In the genomic region with DNA sequence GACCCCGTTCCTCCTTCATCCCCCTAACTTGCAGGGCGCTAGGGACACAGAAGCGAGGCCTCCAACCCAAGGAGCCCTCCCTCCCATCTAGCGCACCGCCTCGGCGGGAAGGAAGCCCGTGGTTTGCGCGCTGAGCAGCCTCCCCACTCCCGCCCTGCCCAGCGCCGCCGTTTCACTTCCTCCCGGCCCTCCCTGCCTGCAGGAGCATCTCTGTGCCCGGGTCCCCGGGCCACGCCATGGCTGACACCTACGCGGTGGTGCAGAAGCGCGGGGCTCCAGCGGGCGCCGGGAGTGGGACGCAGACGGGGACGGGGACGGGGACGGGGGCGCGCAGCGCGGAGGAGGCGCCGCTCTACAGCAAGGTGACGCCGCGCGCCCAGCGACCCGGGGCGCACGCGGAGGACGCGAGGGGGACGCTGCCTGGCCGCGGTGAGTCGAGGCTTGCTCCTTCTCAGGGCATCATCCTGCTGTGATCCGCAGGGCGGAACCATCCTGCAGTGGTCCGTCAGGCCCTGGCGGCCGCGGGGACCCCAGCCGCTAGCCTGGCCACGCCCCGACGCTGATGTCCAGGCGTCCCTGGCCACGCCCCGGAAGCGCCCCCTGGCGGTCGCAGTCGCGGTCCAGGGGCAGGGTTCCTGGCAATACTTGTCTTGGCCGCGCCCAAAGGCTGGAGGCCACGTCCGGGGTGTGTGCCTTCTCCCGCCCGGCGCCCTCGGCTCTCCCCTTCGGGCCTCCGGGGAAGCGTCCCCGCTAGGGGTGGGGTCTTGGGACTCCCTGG, we compare ENCODE assay signal across 8 cellular contexts. TPM values are rescaled to one million over a fixed set of nuclear protein-coding genes. Genes with fewer than 3 reads are reported as not detected.
DNase-seq lines count a peak whose midpoint lies in the region; ATAC-seq lines count a peak whose summit lies in the region.

No MANE protein-coding gene starts in this region.

- ATAC-seq in GM18499 (IDR thresholded peaks at IDR 0.05; ENCODE audit: insufficient read depth, unreplicated experiment) (peak; percentile 37), HG02884 (IDR thresholded peaks at IDR 0.05; ENCODE audit: unreplicated experiment) (peak; percentile 64)

- DNase-seq in A172 (ENCODE audit: low spot score) (peak; percentile 77), NCI-H1694 treated with DMSO at 0.1 percent for 48 hours (lab: John Stamatoyannopoulos, UW) (peak; percentile 30), cerebellum (ENCODE audit: low spot score) (peak; percentile 88), kidney tubule cell (ENCODE audit: low spot score) (peak; percentile 88)
- DNase-seq in activated CD4-positive, CD25-positive, alpha-beta regulatory T cell treated with anti-CD3 and anti-CD28 coated beads, Interleukin-2, amount 50 U/mL, for 16 hours (ENCODE audit: low read depth, low spot score), result peak; percentile 40
- DNase-seq in stimulated activated CD4-positive, alpha-beta T cell treated with anti-CD3 and anti-CD28 coated beads, Interleukin-1b, Interleukin-23, amount 100 ng/mL, for 24 hours (ENCODE audit: low read depth in 4 of 4, low spot score in 1 of 4), result peak; percentile 40 to 74 (median 58)

RNA-seq across cellular contexts. Expression of a gene that starts 16.4 kb away (rescaled TPM):
- 21.0 and 25.9 TPM in 2 replicates for total RNA-seq in A172 (2014; rRNA removed; shearing (Covaris generic))
- 27.0 TPM for total RNA-seq in cerebellum

RNA-seq across cellular contexts. Expression of a gene that starts 29.5 kb away (rescaled TPM):
- total RNA-seq in A172 (2014; rRNA removed; shearing (Covaris generic)), result 139 and 142 TPM in 2 replicates
- total RNA-seq in cerebellum, result 27.9 TPM

Comparison
In these comparisons a context has a peak if more than half of its experiments do, and no peak if none do; other contexts are left out.
1. Peak in every context shown above with its lines: DNase-seq and ATAC-seq.
2. DNase-seq: peak in every context shown above with its lines; median percentile 88 in cerebellum; 88 in kidney tubule cell; 77 in A172; 58 in stimulated activated CD4-positive, alpha-beta T cell treated with anti-CD3 and anti-CD28 coated beads, Interleukin-1b, Interleukin-23, amount 100 ng/mL, for 24 hours; 40 in activated CD4-positive, CD25-positive, alpha-beta regulatory T cell treated with anti-CD3 and anti-CD28 coated beads, Interleukin-2, amount 50 U/mL, for 16 hours; 30 in NCI-H1694 treated with DMSO at 0.1 percent for 48 hours.